15 cellular contexts compared by ENCODE assay signal in the genomic region with DNA sequence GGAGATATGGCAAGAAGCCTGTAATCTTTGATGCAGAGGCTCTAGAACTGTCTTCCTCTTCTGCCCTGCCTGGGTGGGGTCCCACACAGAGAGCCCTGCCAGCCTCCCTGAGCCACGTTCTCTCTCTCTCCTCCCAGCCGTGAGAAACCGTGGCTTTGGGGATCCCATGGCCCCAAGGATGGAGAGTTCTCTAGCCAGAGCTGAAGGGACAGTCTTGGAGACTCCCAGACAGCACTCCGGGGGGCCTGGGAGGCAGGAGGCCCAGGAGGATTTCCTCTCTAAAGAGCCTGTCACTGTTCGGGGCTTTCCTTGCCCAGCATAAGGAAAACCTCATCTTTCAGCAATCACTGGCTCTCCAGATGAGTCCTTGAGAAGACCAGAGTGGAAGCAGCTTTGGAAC.
A peak's percentile ranks its signal among the peaks of the same experiment; 100 is the strongest.
DNase-seq lines count a peak whose midpoint lies in the region; ATAC-seq and TF ChIP-seq lines count a peak whose summit lies in the region.
"Had no signal": no experiment of that assay in that cellular context is flagged by ENCODE, and none has a peak within 500 bp of the region (broad histone marks: within the 10 kb centered on the region; RNA-seq: fewer than 3 reads in every experiment).

No MANE protein-coding gene starts in this region.

- peak overlapping the region; percentile 35 to 99 (median 96) for H3K27ac ChIP-seq in heart left ventricle
- peak overlapping the region; percentile 36 for H3K27ac ChIP-seq in duodenal mucosa (ENCODE audit: low read depth, low read length)
- H3K27ac ChIP-seq in osteoblast (ENCODE audit: low read depth, low read length): no peak overlapping the region
- peak overlapping the region; percentile 89 to 94 (median 93) for H3K27ac ChIP-seq in upper lobe of left lung

- H3K4me2 ChIP-seq in osteoblast (ENCODE audit: insufficient read depth, low read length): no peak overlapping the region

- ATAC-seq in heart left ventricle (no peak), left ventricle myocardium superior (no peak), upper lobe of left lung (ENCODE audit: low FRiP score in 2 of 2) (no peak)
- ATAC-seq: activated T-helper 17 cell treated with anti-CD3 and anti-CD28 coated beads, Interleukin-2, amount 50 U/mL, for 72 hours; K562 had no signal

- no peaks in the 10 kb centered on the region for H4K20me1 ChIP-seq in osteoblast (ENCODE audit: insufficient read depth, low read length)

- H3K27me3 ChIP-seq in heart left ventricle (no peaks in the 10 kb centered on the region), duodenal mucosa (ENCODE audit: control insufficient read depth in 1 of 2, insufficient read depth in 2 of 2, low read length in 2 of 2) (no peaks in the 10 kb centered on the region), osteoblast (ENCODE audit: insufficient read depth, low read length) (no peaks in the 10 kb centered on the region), upper lobe of left lung (no peaks in the 10 kb centered on the region)

- DNase-seq in heart left ventricle (peak in 1 of 5 donors; percentile 42), left ventricle myocardium superior (no peak), osteoblast (ENCODE audit: insufficient read length, low spot score, missing footprints) (no peak), upper lobe of left lung (no peak), NCI-H2029 treated with DMSO at 0.1 percent for 48 hours (lab: John Stamatoyannopoulos, UW) (no peak), iPS-NIHi11 (ENCODE audit: low spot score) (no peak)
- DNase-seq in effector CD8-positive, alpha-beta T cell (lab: John Stamatoyannopoulos, UW): no peak
- DNase-seq: activated CD4-positive, alpha-beta T cell treated with anti-CD3 and anti-CD28 coated beads, Interleukin-2, amount 50 U/mL, for 48 hours; Calu3; midbrain; NCI-H1417; NCI-H510A had no signal

- no peaks in the 10 kb centered on the region for H3K79me2 ChIP-seq in osteoblast (ENCODE audit: insufficient read depth, low read length)

- TF ChIP-seq CTCF in heart left ventricle (IDR thresholded peaks at IDR 0.05) (no peak), osteoblast (IDR thresholded peaks at IDR 0.05; ENCODE audit: extremely low read depth, low read depth, low read length) (no peak), upper lobe of left lung (IDR thresholded peaks at IDR 0.05) (no peak)

- no peak overlapping the region for H3K4me3 ChIP-seq in heart left ventricle
- no peak overlapping the region for H3K4me3 ChIP-seq in duodenal mucosa (ENCODE audit: low read depth in 1 of 2, low read length in 2 of 2)
- H3K4me3 ChIP-seq in osteoblast (ENCODE audit: insufficient read depth, low read length): no peak overlapping the region
- H3K4me3 ChIP-seq in upper lobe of left lung: no peak overlapping the region
- H3K4me3 ChIP-seq: K562 had no signal

- peaks cover 11 to 89% (median 58%) of the 10 kb centered on the region in 12 donors for H3K4me1 ChIP-seq in heart left ventricle
- peaks cover 8 to 11% of the 10 kb centered on the region in 2 donors for H3K4me1 ChIP-seq in duodenal mucosa (ENCODE audit: control insufficient read depth in 1 of 2, insufficient read depth in 2 of 2, low read length in 2 of 2)
- peaks cover 25% of the 10 kb centered on the region for H3K4me1 ChIP-seq in osteoblast (ENCODE audit: insufficient read depth, low read length)
- peaks cover 55 to 63% (median 59%) of the 10 kb centered on the region in 4 donors for H3K4me1 ChIP-seq in upper lobe of left lung

- WGBS in heart left ventricle, 4 donors: 24 to 55% (median 42%) methylated on average over 5 of the region's 5 CpGs
- WGBS in upper lobe of left lung, 2 donors: 39 to 42% methylated on average over 3 to 5 of the region's 5 CpGs

- H3K9me3 ChIP-seq in heart left ventricle (peaks cover 0 to 5% (median 0%) of the 10 kb centered on the region in 12 donors), duodenal mucosa (ENCODE audit: control insufficient read depth in 1 of 2, low read length in 2 of 2) (no peaks in the 10 kb centered on the region), osteoblast (ENCODE audit: low read depth, low read length) (no peaks in the 10 kb centered on the region), upper lobe of left lung (no peaks in the 10 kb centered on the region)

- H2AFZ ChIP-seq in osteoblast (ENCODE audit: low read length): peak overlapping the region; percentile 2

- no peak for TF ChIP-seq EP300 in upper lobe of left lung (IDR thresholded peaks at IDR 0.05)

- TF ChIP-seq POLR2A in heart left ventricle (IDR thresholded peaks at IDR 0.05): no peak
- TF ChIP-seq POLR2A in upper lobe of left lung (IDR thresholded peaks at IDR 0.05): peak in 1 of 4 donors; percentile 11

- no peaks in the 10 kb centered on the region for H3K36me3 ChIP-seq in heart left ventricle
- H3K36me3 ChIP-seq in duodenal mucosa (ENCODE audit: control insufficient read depth in 1 of 2, insufficient read depth in 2 of 2, low read length in 2 of 2): no peaks in the 10 kb centered on the region
- no peaks in the 10 kb centered on the region for H3K36me3 ChIP-seq in osteoblast (ENCODE audit: insufficient read depth, low read length)
- H3K36me3 ChIP-seq in upper lobe of left lung: no peaks in the 10 kb centered on the region

- H3K9ac ChIP-seq in duodenal mucosa (ENCODE audit: low read depth in 1 of 2, low read length in 2 of 2): no peak overlapping the region

- intact Hi-C loops in heart left ventricle (cut with DNase I) (loop anchor here in 3 of 10 donors (10.0 kb wide), 4 partner anchors 53 to 947 kb away; partner anchors contain the start of gene ZNF438 (in 1 of the 3)), left ventricle myocardium superior (cut with micrococcal nuclease) (no loop called here)
